ENCODE assay signal across 8 cellular contexts in genomic region chr15:64842986-64843561, GRCh38. TPM values are rescaled to one million over a fixed set of nuclear protein-coding genes. Genes with fewer than 3 reads are reported as not detected.
DNase-seq lines count a peak whose midpoint lies in the region; ATAC-seq and TF ChIP-seq lines count a peak whose summit lies in the region.

No MANE protein-coding gene starts in this region.

- peaks cover 71% of the 10 kb centered on the region for H3K79me2 ChIP-seq in Loucy (ENCODE audit: insufficient read depth, low read length)

- peaks cover 7% of the 10 kb centered on the region for H3K36me3 ChIP-seq in CD4-positive, CD25-positive, alpha-beta regulatory T cell (ENCODE audit: control insufficient read depth, insufficient read depth, low read length)
- H3K36me3 ChIP-seq in Loucy (ENCODE audit: insufficient read depth, low read length): no peaks in the 10 kb centered on the region
- H3K36me3 ChIP-seq in iPS-18a (ENCODE audit: control insufficient read depth, low read depth, low read length): no peaks in the 10 kb centered on the region

- H3K27me3 Mint-ChIP-seq in CD4-positive, CD25-positive, alpha-beta regulatory T cell: no peaks in the 10 kb centered on the region
- no peaks in the 10 kb centered on the region for H3K27me3 Mint-ChIP-seq in stimulated activated naive B cell treated with anti-CD40 and anti-IgM and Interleukin-4, amounts not matched to agents 10 μg/mL and 1 μg/mL and 100 μg/mL, for 72 hours

- H3K4me2 ChIP-seq in Loucy (ENCODE audit: low read depth, low read length, poor library complexity, severe bottlenecking): peak overlapping the region; percentile 95

- no peaks in the 10 kb centered on the region for H3K9me3 Mint-ChIP-seq in CD4-positive, CD25-positive, alpha-beta regulatory T cell
- H3K9me3 Mint-ChIP-seq in stimulated activated naive B cell treated with anti-CD40 and anti-IgM and Interleukin-4, amounts not matched to agents 10 μg/mL and 1 μg/mL and 100 μg/mL, for 72 hours: no peaks in the 10 kb centered on the region

- H3K9me2 ChIP-seq in Loucy (replicated peaks; ENCODE audit: low read depth, low read length): no peaks in the 10 kb centered on the region

- DNase-seq in CD4-positive, CD25-positive, alpha-beta regulatory T cell: peak in 1 of 3 donors; percentile 25
- DNase-seq in stimulated activated naive B cell treated with anti-CD40 and anti-IgM and Interleukin-4, amounts not matched to agents 10 μg/mL and 1 μg/mL and 100 μg/mL, for 72 hours: no peak
- no peak for DNase-seq in NCI-H2029 treated with DMSO at 0.1 percent for 48 hours (lab: John Stamatoyannopoulos, UW)
- no peak for DNase-seq in inferior parietal cortex (ENCODE audit: extremely low spot score)

- peaks cover 59% of the 10 kb centered on the region for H3K4me1 ChIP-seq in CD4-positive, CD25-positive, alpha-beta regulatory T cell (ENCODE audit: control insufficient read depth, insufficient read depth, low read length, poor library complexity, severe bottlenecking)
- peaks cover 76% of the 10 kb centered on the region for H3K4me1 ChIP-seq in Loucy (ENCODE audit: insufficient read depth, low read length, poor library complexity, severe bottlenecking)
- peaks cover 14% of the 10 kb centered on the region for H3K4me1 ChIP-seq in iPS-18a (ENCODE audit: control insufficient read depth, low read depth, low read length)

- peak overlapping the region; percentile 75 for H3K27ac ChIP-seq in CD4-positive, CD25-positive, alpha-beta regulatory T cell (ENCODE audit: insufficient read depth, low read length, poor library complexity, severe bottlenecking)
- H3K27ac ChIP-seq in adipose tissue (ENCODE audit: low read depth, low read length) (peak overlapping the region; percentile 79), iPS-18a (ENCODE audit: low read length) (no peak overlapping the region)

- no peaks in the 10 kb centered on the region for H3K9me3 ChIP-seq in CD4-positive, CD25-positive, alpha-beta regulatory T cell (ENCODE audit: control insufficient read depth in 2 of 2, low read length in 2 of 2)
- H3K9me3 ChIP-seq in Loucy (ENCODE audit: insufficient read depth, low read depth, low read length) (no peaks in the 10 kb centered on the region), iPS-18a (ENCODE audit: control insufficient read depth, low read depth, low read length) (no peaks in the 10 kb centered on the region)

- WGBS in adipose tissue, 3 donors: 8 to 58% (median 11%) methylated on average over 7 of the region's 7 CpGs

- peak overlapping the region; percentile 92 to 96 (median 92) for H3K27ac Mint-ChIP-seq in CD4-positive, CD25-positive, alpha-beta regulatory T cell
- peak overlapping the region; percentile 75 for H3K27ac Mint-ChIP-seq in stimulated activated naive B cell treated with anti-CD40 and anti-IgM and Interleukin-4, amounts not matched to agents 10 μg/mL and 1 μg/mL and 100 μg/mL, for 72 hours

- ATAC-seq in CD4-positive, CD25-positive, alpha-beta regulatory T cell (ENCODE audit: low read depth in 2 of 2): no peak
- ATAC-seq in stimulated activated naive B cell treated with anti-CD40 and anti-IgM and Interleukin-4, amounts not matched to agents 10 μg/mL and 1 μg/mL and 100 μg/mL, for 72 hours (replicated peaks): peak; percentile 18 to 29
- no peak for ATAC-seq in HG02938 (IDR thresholded peaks at IDR 0.05; ENCODE audit: unreplicated experiment)

- H3K4me3 ChIP-seq in CD4-positive, CD25-positive, alpha-beta regulatory T cell (ENCODE audit: low read depth, low read length): peak overlapping the region; percentile 86
- peak overlapping the region; percentile 95 for H3K4me3 ChIP-seq in Loucy (ENCODE audit: low read length, poor library complexity, severe bottlenecking)
- peak overlapping the region; percentile 88 for H3K4me3 ChIP-seq in iPS-18a (ENCODE audit: low read length)

- H4K20me1 ChIP-seq in Loucy (ENCODE audit: insufficient read depth, low read length, poor library complexity, severe bottlenecking): peaks cover 41% of the 10 kb centered on the region

- H3K4me1 Mint-ChIP-seq in CD4-positive, CD25-positive, alpha-beta regulatory T cell: peaks cover 20 to 85% (median 61%) of the 10 kb centered on the region in 4 donors
- H3K4me1 Mint-ChIP-seq in stimulated activated naive B cell treated with anti-CD40 and anti-IgM and Interleukin-4, amounts not matched to agents 10 μg/mL and 1 μg/mL and 100 μg/mL, for 72 hours: peaks cover 53 to 72% of the 10 kb centered on the region in 2 donors

- TF ChIP-seq CTCF in Loucy (conservative IDR thresholded peaks at IDR 0.05; ENCODE audit: low read length): no peak

- no peaks in the 10 kb centered on the region for H3K27me3 ChIP-seq in CD4-positive, CD25-positive, alpha-beta regulatory T cell (ENCODE audit: control insufficient read depth, insufficient read depth, low read length)
- no peaks in the 10 kb centered on the region for H3K27me3 ChIP-seq in Loucy (ENCODE audit: insufficient read depth, low read length, poor library complexity, severe bottlenecking)
- H3K27me3 ChIP-seq in iPS-18a (ENCODE audit: control insufficient read depth, insufficient read depth, low read length): no peaks in the 10 kb centered on the region

- H3K9ac ChIP-seq in Loucy (ENCODE audit: low read depth, low read length, poor library complexity, severe bottlenecking) (peak overlapping the region; percentile 95), iPS-18a (ENCODE audit: low read length) (no peak overlapping the region)

- H2AFZ ChIP-seq in Loucy (ENCODE audit: low read length): no peak overlapping the region

- H3F3A ChIP-seq in Loucy (ENCODE audit: low read depth): 0 out of 2 replicates have a peak, but pooled peaks cover 3% of the 10 kb centered on the region

- peaks cover 3% of the 10 kb centered on the region for H3K36me3 Mint-ChIP-seq in CD4-positive, CD25-positive, alpha-beta regulatory T cell
- H3K36me3 Mint-ChIP-seq in stimulated activated naive B cell treated with anti-CD40 and anti-IgM and Interleukin-4, amounts not matched to agents 10 μg/mL and 1 μg/mL and 100 μg/mL, for 72 hours: peaks cover 10 to 27% of the 10 kb centered on the region in 2 donors

- H3K4me3 Mint-ChIP-seq in CD4-positive, CD25-positive, alpha-beta regulatory T cell: peak overlapping the region; percentile 92 to 99 (median 97)
- H3K4me3 Mint-ChIP-seq in stimulated activated naive B cell treated with anti-CD40 and anti-IgM and Interleukin-4, amounts not matched to agents 10 μg/mL and 1 μg/mL and 100 μg/mL, for 72 hours: peak overlapping the region; percentile 93 to 96

RNA-seq across cellular contexts. Expression of gene PLEKHO2, which starts 1.4 kb away (rescaled TPM):
- 15.6 TPM for total RNA-seq in CD4-positive, CD25-positive, alpha-beta regulatory T cell
- 10 to 100 TPM; 27.2 to 33.4 (median 29.3) TPM for polyA plus RNA-seq in CD4-positive, CD25-positive, alpha-beta regulatory T cell
- polyA plus RNA-seq in adipose tissue: 10 to 100 TPM in 2 of 3 donors, 1 to 10 TPM in 1; 7.2 to 63.6 (median 58.9) TPM

RNA-seq across cellular contexts. Expression of gene PIF1, which starts 17.6 kb away (rescaled TPM):
- total RNA-seq in CD4-positive, CD25-positive, alpha-beta regulatory T cell: 0.37 TPM
- polyA plus RNA-seq in CD4-positive, CD25-positive, alpha-beta regulatory T cell: under 1 TPM in 3 of 4 donors, not detected in 1; 0.07 to 0.34 (median 0.24) TPM
- polyA plus RNA-seq in adipose tissue: under 1 TPM; 0.24 to 0.91 (median 0.79) TPM

Comparison
In these comparisons a context has a peak if more than half of its experiments do, and no peak if none do; other contexts are left out.
1. ATAC-seq: peak in stimulated activated naive B cell treated with anti-CD40 and anti-IgM and Interleukin-4, amounts not matched to agents 10 μg/mL and 1 μg/mL and 100 μg/mL, for 72 hours (2 of 2); none in CD4-positive, CD25-positive, alpha-beta regulatory T cell (0 of 2) and HG02938 (single experiment).
2. Peak in every context shown above with its lines, with median percentiles within 50 percentile points of each other: H3K4me3 ChIP-seq.